1 cellular context compared by ENCODE assay signal in the genomic region with DNA sequence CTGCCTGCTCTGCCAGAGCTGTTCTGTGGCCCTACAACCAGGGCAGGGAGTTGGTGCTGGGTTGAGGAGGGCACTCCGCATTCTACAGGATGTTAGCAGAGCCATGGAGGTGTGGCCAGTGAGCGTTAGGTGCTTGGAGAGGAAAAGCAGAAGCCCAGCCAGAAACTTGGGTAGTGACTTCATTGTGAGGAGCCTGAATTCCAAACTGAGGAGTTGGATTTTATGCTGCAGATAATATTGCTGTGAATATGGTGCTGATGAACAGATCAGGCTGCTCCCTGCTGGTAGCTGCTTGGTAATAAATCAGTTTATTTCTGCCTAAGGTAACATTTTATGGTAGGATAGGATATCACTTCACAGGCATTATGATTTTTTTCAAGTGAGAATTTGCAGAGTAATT.
TF ChIP-seq lines count a peak whose summit lies in the region.

No MANE protein-coding gene starts in this region.

TF ChIP-seq in HEK293, 187 proteins besides CTCF, POLR2A, EP300 and RAD21 (continued from another document and continues in another):
- TF ChIP-seq, protein P1, sequence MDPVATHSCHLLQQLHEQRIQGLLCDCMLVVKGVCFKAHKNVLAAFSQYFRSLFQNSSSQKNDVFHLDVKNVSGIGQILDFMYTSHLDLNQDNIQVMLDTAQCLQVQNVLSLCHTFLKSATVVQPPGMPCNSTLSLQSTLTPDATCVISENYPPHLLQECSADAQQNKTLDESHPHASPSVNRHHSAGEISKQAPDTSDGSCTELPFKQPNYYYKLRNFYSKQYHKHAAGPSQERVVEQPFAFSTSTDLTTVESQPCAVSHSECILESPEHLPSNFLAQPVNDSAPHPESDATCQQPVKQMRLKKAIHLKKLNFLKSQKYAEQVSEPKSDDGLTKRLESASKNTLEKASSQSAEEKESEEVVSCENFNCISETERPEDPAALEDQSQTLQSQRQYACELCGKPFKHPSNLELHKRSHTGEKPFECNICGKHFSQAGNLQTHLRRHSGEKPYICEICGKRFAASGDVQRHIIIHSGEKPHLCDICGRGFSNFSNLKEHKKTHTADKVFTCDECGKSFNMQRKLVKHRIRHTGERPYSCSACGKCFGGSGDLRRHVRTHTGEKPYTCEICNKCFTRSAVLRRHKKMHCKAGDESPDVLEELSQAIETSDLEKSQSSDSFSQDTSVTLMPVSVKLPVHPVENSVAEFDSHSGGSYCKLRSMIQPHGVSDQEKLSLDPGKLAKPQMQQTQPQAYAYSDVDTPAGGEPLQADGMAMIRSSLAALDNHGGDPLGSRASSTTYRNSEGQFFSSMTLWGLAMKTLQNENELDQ (tag by site-specific recombination; IDR thresholded peaks at IDR 0.05; ENCODE audit: low read depth) = no peak
- TF ChIP-seq ZIC2 (tag by site-specific recombination; IDR thresholded peaks at IDR 0.05) (no peak), HOXA7 (CRISPR knock-in tag; IDR thresholded peaks at IDR 0.05; ENCODE audit: borderline replicate concordance) (no peak), ZNF239 (tag by site-specific recombination; IDR thresholded peaks at IDR 0.05) (no peak), ZNF394 (tag by site-specific recombination; IDR thresholded peaks at IDR 0.05; ENCODE audit: borderline replicate concordance) (no peak), ZNF112 (tag by site-specific recombination; IDR thresholded peaks at IDR 0.05) (no peak), ZNF791 (tag by site-specific recombination; IDR thresholded peaks at IDR 0.05) (no peak), ZNF585B (tag by site-specific recombination; IDR thresholded peaks at IDR 0.05) (no peak), ZNF521 (tag by site-specific recombination; IDR thresholded peaks at IDR 0.05) (no peak), KLF7 (tag by site-specific recombination; IDR thresholded peaks at IDR 0.05; ENCODE audit: borderline replicate concordance) (no peak), SETDB1 (IDR thresholded peaks at IDR 0.05; ENCODE audit: insufficient read length, low read length) (no peak), ZNF366 (tag by site-specific recombination; conservative IDR thresholded peaks at IDR 0.05) (no peak), ZNF747 (tag by site-specific recombination; IDR thresholded peaks at IDR 0.05) (no peak), ZNF658 (tag by site-specific recombination; IDR thresholded peaks at IDR 0.05) (no peak), ZNF548 (tag by site-specific recombination; IDR thresholded peaks at IDR 0.05) (no peak), ZNF433 (tag by site-specific recombination; IDR thresholded peaks at IDR 0.05; ENCODE audit: low read depth) (no peak), ZNF707 (tag by site-specific recombination; IDR thresholded peaks at IDR 0.05) (no peak), ZNF529 (tag by site-specific recombination; IDR thresholded peaks at IDR 0.05; ENCODE audit: insufficient replicate concordance) (no peak), ZFP3 (tag by site-specific recombination; IDR thresholded peaks at IDR 0.05; ENCODE audit: low read depth) (no peak), ZBTB17 (tag by site-specific recombination; IDR thresholded peaks at IDR 0.05) (peak; percentile 44), KLF8 (tag by site-specific recombination; IDR thresholded peaks at IDR 0.05) (no peak), ZNF302 (tag by site-specific recombination; IDR thresholded peaks at IDR 0.05; ENCODE audit: low read depth) (no peak), ZNF555 (tag by site-specific recombination; conservative IDR thresholded peaks at IDR 0.05) (no peak), ZNF776 (tag by site-specific recombination; IDR thresholded peaks at IDR 0.05; ENCODE audit: borderline replicate concordance) (no peak), ZNF24 (tag by site-specific recombination; IDR thresholded peaks at IDR 0.05) (0 out of 2 replicates have a peak, but pooled peaks have one; percentile 24), IKZF3 (tag by site-specific recombination; IDR thresholded peaks at IDR 0.05) (peak; percentile 41; the same call in 1 of the 2 replicates), GFI1B (tag by site-specific recombination; IDR thresholded peaks at IDR 0.05) (no peak), ZNF404 (tag by site-specific recombination; IDR thresholded peaks at IDR 0.05) (no peak), GLIS1 (tag by site-specific recombination; IDR thresholded peaks at IDR 0.05) (no peak), ZNF623 (tag by site-specific recombination; IDR thresholded peaks at IDR 0.05) (no peak)
- TF ChIP-seq, protein P2, sequence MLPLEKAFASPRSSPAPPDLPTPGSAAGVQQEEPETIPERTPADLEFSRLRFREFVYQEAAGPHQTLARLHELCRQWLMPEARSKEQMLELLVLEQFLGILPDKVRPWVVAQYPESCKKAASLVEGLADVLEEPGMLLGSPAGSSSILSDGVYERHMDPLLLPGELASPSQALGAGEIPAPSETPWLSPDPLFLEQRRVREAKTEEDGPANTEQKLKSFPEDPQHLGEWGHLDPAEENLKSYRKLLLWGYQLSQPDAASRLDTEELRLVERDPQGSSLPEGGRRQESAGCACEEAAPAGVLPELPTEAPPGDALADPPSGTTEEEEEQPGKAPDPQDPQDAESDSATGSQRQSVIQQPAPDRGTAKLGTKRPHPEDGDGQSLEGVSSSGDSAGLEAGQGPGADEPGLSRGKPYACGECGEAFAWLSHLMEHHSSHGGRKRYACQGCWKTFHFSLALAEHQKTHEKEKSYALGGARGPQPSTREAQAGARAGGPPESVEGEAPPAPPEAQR (tag by site-specific recombination; IDR thresholded peaks at IDR 0.05) = no peak
- TF ChIP-seq, protein P3, sequence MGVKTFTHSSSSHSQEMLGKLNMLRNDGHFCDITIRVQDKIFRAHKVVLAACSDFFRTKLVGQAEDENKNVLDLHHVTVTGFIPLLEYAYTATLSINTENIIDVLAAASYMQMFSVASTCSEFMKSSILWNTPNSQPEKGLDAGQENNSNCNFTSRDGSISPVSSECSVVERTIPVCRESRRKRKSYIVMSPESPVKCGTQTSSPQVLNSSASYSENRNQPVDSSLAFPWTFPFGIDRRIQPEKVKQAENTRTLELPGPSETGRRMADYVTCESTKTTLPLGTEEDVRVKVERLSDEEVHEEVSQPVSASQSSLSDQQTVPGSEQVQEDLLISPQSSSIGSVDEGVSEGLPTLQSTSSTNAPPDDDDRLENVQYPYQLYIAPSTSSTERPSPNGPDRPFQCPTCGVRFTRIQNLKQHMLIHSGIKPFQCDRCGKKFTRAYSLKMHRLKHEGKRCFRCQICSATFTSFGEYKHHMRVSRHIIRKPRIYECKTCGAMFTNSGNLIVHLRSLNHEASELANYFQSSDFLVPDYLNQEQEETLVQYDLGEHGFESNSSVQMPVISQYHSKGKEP (tag by site-specific recombination; IDR thresholded peaks at IDR 0.05) = peak; percentile 56; the same call in 1 of the 2 replicates
- TF ChIP-seq, protein P4, sequence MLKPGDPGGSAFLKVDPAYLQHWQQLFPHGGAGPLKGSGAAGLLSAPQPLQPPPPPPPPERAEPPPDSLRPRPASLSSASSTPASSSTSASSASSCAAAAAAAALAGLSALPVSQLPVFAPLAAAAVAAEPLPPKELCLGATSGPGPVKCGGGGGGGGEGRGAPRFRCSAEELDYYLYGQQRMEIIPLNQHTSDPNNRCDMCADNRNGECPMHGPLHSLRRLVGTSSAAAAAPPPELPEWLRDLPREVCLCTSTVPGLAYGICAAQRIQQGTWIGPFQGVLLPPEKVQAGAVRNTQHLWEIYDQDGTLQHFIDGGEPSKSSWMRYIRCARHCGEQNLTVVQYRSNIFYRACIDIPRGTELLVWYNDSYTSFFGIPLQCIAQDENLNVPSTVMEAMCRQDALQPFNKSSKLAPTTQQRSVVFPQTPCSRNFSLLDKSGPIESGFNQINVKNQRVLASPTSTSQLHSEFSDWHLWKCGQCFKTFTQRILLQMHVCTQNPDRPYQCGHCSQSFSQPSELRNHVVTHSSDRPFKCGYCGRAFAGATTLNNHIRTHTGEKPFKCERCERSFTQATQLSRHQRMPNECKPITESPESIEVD (tag by site-specific recombination; IDR thresholded peaks at IDR 0.05) = peak; percentile 76
- TF ChIP-seq, protein P5, sequence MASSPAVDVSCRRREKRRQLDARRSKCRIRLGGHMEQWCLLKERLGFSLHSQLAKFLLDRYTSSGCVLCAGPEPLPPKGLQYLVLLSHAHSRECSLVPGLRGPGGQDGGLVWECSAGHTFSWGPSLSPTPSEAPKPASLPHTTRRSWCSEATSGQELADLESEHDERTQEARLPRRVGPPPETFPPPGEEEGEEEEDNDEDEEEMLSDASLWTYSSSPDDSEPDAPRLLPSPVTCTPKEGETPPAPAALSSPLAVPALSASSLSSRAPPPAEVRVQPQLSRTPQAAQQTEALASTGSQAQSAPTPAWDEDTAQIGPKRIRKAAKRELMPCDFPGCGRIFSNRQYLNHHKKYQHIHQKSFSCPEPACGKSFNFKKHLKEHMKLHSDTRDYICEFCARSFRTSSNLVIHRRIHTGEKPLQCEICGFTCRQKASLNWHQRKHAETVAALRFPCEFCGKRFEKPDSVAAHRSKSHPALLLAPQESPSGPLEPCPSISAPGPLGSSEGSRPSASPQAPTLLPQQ (tag by site-specific recombination; IDR thresholded peaks at IDR 0.05) = no peak
- TF ChIP-seq, protein P6, sequence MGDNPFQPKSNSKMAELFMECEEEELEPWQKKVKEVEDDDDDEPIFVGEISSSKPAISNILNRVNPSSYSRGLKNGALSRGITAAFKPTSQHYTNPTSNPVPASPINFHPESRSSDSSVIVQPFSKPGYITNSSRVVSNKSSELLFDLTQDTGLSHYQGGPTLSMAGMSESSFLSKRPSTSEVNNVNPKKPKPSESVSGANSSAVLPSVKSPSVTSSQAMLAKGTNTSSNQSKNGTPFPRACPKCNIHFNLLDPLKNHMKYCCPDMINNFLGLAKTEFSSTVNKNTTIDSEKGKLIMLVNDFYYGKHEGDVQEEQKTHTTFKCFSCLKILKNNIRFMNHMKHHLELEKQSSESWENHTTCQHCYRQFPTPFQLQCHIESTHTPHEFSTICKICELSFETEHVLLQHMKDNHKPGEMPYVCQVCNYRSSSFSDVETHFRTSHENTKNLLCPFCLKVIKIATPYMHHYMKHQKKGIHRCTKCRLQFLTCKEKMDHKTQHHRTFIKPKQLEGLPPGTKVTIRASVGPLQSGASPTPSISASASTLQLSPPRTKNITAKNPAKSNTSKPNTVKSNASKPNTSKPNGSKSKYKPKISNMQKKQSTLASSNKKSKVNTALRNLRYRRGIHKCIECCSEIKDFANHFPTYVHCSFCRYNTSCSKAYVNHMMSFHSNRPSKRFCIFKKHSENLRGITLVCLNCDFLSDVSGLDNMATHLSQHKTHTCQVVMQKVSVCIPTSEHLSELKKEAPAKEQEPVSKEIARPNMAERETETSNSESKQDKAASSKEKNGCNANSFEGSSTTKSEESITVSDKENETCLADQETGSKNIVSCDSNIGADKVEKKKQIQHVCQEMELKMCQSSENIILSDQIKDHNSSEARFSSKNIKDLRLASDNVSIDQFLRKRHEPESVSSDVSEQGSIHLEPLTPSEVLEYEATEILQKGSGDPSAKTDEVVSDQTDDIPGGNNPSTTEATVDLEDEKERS (tag by site-specific recombination; IDR thresholded peaks at IDR 0.05) = no peak
- TF ChIP-seq, protein P7, sequence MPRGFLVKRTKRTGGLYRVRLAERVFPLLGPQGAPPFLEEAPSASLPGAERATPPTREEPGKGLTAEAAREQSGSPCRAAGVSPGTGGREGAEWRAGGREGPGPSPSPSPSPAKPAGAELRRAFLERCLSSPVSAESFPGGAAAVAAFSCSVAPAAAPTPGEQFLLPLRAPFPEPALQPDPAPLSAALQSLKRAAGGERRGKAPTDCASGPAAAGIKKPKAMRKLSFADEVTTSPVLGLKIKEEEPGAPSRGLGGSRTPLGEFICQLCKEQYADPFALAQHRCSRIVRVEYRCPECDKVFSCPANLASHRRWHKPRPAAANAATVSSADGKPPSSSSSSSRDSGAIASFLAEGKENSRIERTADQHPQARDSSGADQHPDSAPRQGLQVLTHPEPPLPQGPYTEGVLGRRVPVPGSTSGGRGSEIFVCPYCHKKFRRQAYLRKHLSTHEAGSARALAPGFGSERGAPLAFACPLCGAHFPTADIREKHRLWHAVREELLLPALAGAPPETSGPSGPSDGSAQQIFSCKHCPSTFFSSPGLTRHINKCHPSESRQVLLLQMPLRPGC (tag by site-specific recombination; IDR thresholded peaks at IDR 0.05) = no peak
- TF ChIP-seq, protein P8, sequence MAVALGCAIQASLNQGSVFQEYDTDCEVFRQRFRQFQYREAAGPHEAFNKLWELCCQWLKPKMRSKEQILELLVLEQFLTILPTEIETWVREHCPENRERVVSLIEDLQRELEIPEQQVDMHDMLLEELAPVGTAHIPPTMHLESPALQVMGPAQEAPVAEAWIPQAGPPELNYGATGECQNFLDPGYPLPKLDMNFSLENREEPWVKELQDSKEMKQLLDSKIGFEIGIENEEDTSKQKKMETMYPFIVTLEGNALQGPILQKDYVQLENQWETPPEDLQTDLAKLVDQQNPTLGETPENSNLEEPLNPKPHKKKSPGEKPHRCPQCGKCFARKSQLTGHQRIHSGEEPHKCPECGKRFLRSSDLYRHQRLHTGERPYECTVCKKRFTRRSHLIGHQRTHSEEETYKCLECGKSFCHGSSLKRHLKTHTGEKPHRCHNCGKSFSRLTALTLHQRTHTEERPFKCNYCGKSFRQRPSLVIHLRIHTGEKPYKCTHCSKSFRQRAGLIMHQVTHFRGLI (tag by site-specific recombination; IDR thresholded peaks at IDR 0.05) = peak; percentile 66; the same call in 1 of the 2 replicates
- TF ChIP-seq, protein P9, sequence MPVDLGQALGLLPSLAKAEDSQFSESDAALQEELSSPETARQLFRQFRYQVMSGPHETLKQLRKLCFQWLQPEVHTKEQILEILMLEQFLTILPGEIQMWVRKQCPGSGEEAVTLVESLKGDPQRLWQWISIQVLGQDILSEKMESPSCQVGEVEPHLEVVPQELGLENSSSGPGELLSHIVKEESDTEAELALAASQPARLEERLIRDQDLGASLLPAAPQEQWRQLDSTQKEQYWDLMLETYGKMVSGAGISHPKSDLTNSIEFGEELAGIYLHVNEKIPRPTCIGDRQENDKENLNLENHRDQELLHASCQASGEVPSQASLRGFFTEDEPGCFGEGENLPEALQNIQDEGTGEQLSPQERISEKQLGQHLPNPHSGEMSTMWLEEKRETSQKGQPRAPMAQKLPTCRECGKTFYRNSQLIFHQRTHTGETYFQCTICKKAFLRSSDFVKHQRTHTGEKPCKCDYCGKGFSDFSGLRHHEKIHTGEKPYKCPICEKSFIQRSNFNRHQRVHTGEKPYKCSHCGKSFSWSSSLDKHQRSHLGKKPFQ (tag by site-specific recombination; IDR thresholded peaks at IDR 0.05) = 0 out of 2 replicates have a peak, but pooled peaks have one; percentile 20
- TF ChIP-seq, protein P10, sequence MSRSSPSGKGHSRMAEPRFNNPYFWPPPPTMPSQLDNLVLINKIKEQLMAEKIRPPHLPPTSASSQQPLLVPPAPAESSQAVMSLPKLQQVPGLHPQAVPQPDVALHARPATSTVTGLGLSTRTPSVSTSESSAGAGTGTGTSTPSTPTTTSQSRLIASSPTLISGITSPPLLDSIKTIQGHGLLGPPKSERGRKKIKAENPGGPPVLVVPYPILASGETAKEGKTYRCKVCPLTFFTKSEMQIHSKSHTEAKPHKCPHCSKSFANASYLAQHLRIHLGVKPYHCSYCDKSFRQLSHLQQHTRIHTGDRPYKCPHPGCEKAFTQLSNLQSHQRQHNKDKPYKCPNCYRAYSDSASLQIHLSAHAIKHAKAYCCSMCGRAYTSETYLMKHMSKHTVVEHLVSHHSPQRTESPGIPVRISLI (tag by site-specific recombination; IDR thresholded peaks at IDR 0.05) = no peak
- TF ChIP-seq, protein P11, sequence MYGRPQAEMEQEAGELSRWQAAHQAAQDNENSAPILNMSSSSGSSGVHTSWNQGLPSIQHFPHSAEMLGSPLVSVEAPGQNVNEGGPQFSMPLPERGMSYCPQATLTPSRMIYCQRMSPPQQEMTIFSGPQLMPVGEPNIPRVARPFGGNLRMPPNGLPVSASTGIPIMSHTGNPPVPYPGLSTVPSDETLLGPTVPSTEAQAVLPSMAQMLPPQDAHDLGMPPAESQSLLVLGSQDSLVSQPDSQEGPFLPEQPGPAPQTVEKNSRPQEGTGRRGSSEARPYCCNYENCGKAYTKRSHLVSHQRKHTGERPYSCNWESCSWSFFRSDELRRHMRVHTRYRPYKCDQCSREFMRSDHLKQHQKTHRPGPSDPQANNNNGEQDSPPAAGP (tag by site-specific recombination; IDR thresholded peaks at IDR 0.05) = no peak
